Comparison of ENCODE assay signal across 8 cellular contexts in the genomic region with DNA sequence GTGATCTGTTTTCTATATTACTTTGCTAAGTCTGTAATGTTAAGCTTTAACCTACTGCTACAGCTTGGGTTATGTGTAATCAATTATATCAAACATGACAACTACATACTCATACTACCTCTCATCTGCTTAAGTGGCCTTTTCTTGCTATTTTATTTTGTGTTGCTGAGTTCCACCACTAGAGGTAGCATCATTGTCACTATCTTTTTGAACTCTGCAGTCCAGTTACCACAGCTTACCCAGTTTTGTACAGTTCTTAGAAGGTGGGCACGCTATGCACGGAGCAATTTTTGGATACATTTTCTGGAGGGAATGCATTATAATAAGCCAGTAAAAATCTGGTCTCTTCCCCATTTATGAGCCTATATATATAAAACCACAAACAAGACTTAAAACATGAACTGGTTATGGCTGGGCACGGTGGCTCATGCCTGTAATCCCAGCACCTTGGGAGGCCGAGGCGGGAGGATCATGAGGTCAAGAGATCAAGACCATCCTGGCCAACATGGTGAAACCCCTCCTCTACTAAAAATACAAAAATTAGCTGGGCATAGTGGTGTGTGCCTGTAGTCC. TPM values are rescaled to one million over a fixed set of nuclear protein-coding genes. Genes with fewer than 3 reads are reported as not detected.
DNase-seq lines count a peak whose midpoint lies in the region; ATAC-seq and TF ChIP-seq lines count a peak whose summit lies in the region.

No MANE protein-coding gene starts in this region.

- H3K9me3 ChIP-seq in aorta (ENCODE audit: control insufficient read depth, low read length), result no peaks in the 10 kb centered on the region

- DNase-seq in AG08395 (ENCODE audit: low spot score) (peak; percentile 55), M059J (ENCODE audit: low read depth) (peak; percentile 42), astrocyte of the cerebellum (ENCODE audit: low read depth) (peak; percentile 47), kidney glomerular epithelial cell (lab: John Stamatoyannopoulos, UW) (peak; percentile 27), aorta (no peak), NCI-H128 (lab: John Stamatoyannopoulos, UW; ENCODE audit: unreplicated experiment) (no peak)

- ATAC-seq in aorta (ENCODE audit: low FRiP score), result peak; percentile 57
- ATAC-seq in HG02973 (IDR thresholded peaks at IDR 0.05; ENCODE audit: unreplicated experiment), result no peak

- intact Hi-C loops in aorta (cut with DNase I), result loop anchor here (5.0 kb wide), 2 partner anchors 153 to 158 kb away; no protein-coding TSS in a partner anchor

- H3K27me3 ChIP-seq in aorta (ENCODE audit: control insufficient read depth in 1 of 2, insufficient read depth in 2 of 2, low read length in 1 of 2), result no peaks in the 10 kb centered on the region

- H3K4me1 ChIP-seq in aorta (ENCODE audit: control insufficient read depth in 1 of 2, insufficient read depth in 2 of 2, low read length in 2 of 2), result no peaks in the 10 kb centered on the region

- no peaks in the 10 kb centered on the region for H3K36me3 ChIP-seq in aorta (ENCODE audit: control insufficient read depth in 1 of 2, insufficient read depth in 2 of 2, low read length in 1 of 2)

- peak; percentile 62 for TF ChIP-seq CTCF in GM12875 (IDR thresholded peaks at IDR 0.05; ENCODE audit: borderline replicate concordance, insufficient read depth, low read depth, low read length)
- peak; percentile 70 for TF ChIP-seq CTCF in astrocyte of the cerebellum (IDR thresholded peaks at IDR 0.05; ENCODE audit: low read depth, low read length, missing control alignments)

- 73 to 77% methylated on average over 5 of the region's 5 CpGs for WGBS in aorta, 2 donors

- no peak overlapping the region for H3K27ac ChIP-seq in aorta (ENCODE audit: low read depth in 1 of 2, low read length in 2 of 2)

- in situ Hi-C loops in astrocyte of the cerebellum (cut with HindIII; ENCODE audit: low sequenced_read_pairs), result loop anchor here (25.0 kb wide), 1 partner anchor 168 kb away; no protein-coding TSS in a partner anchor

- H3K4me3 ChIP-seq in GM12875 (ENCODE audit: low read depth, low read length), result no peak overlapping the region
- H3K4me3 ChIP-seq in astrocyte of the cerebellum (ENCODE audit: low read depth, low read length), result no peak overlapping the region
- no peak overlapping the region for H3K4me3 ChIP-seq in aorta (ENCODE audit: low read length in 2 of 2)

RNA-seq across cellular contexts. Expression of a gene that starts 48.5 kb away (rescaled TPM):
- total RNA-seq in M059J (2014; rRNA removed; shearing (Covaris generic)), result 9.2 and 14.1 TPM in 2 replicates
- total RNA-seq in aorta, result 10 to 100 TPM; 56.8 to 65.4 TPM
- polyA plus RNA-seq in aorta, result 10 to 100 TPM; 27.4 to 27.8 TPM

RNA-seq across cellular contexts. Expression of a gene that starts 59.7 kb away (rescaled TPM):
- total RNA-seq in M059J (2014; rRNA removed; shearing (Covaris generic)), result 0.32 and 0.44 TPM in 2 replicates
- total RNA-seq in aorta, result 10 to 100 TPM in 1 of 2 donors, 1 to 10 TPM in 1; 9.2 to 11.0 TPM
- polyA plus RNA-seq in aorta, result 1 to 10 TPM; 3.9 to 8.1 TPM

Comparison
In these comparisons a context has a peak if more than half of its experiments do, and no peak if none do; other contexts are left out.
1. DNase-seq: peak in AG08395 (single experiment), M059J (single experiment), astrocyte of the cerebellum (single experiment) and kidney glomerular epithelial cell (single experiment); none in aorta (0 of 2) and NCI-H128 (single experiment).